ENCODE assay signal across 8 cellular contexts in genomic region chr11:124961972-124962609, GRCh38. TPM values are rescaled to one million over a fixed set of nuclear protein-coding genes. Genes with fewer than 3 reads are reported as not detected.
DNase-seq lines count a peak whose midpoint lies in the region; ATAC-seq, FAIRE-seq and TF ChIP-seq lines count a peak whose summit lies in the region.

No MANE protein-coding gene starts in this region.

- no peaks in the 10 kb centered on the region for H3K27me3 ChIP-seq in stomach

- intact Hi-C loops in stomach (cut with DNase I; ENCODE audit: low total_unique reads) = no loop called here

- H3K9me3 ChIP-seq in stomach = no peaks in the 10 kb centered on the region

- TF ChIP-seq POLR2A in stomach (IDR thresholded peaks at IDR 0.05) = no peak

- TF ChIP-seq CTCF in stomach (IDR thresholded peaks at IDR 0.05) = peak in 5 of 7 experiments; percentile 41 to 83 (median 64)

- H3K36me3 ChIP-seq in stomach = no peaks in the 10 kb centered on the region

- H3K4me1 ChIP-seq in stomach = no peaks in the 10 kb centered on the region

- no peak for TF ChIP-seq EP300 in stomach (IDR thresholded peaks at IDR 0.05)

- ATAC-seq in GM19455 (IDR thresholded peaks at IDR 0.05; ENCODE audit: unreplicated experiment) (peak; percentile 93), HG03521 (IDR thresholded peaks at IDR 0.05; ENCODE audit: unreplicated experiment) (peak; percentile 86)

- DNase-seq in EH (ENCODE audit: low read depth) (peak; percentile 80), NCI-H774 (lab: John Stamatoyannopoulos, UW) (peak; percentile 38), brain pericyte (ENCODE audit: low read depth, low spot score) (peak; percentile 51), stomach (no peak)
- DNase-seq in activated naive CD4-positive, alpha-beta T cell treated with anti-CD3 and anti-CD28 coated beads, Interleukin-2, amount 50 U/mL, for 16 hours = no peak

- peak; percentile 99 for FAIRE-seq in islet of Langerhans (lab: Jason Lieb, UNC)

- no peak overlapping the region for H3K4me3 ChIP-seq in stomach

- 18 to 20% (median 19%) methylated on average over 5 of the region's 5 CpGs for WGBS in stomach, 5 donors

- H3K27ac ChIP-seq in stomach = no peak overlapping the region

RNA-seq across cellular contexts. Expression of gene CCDC15, which starts 8.1 kb away (rescaled TPM):
- 10 to 100 TPM in 1 of 5 donors, 1 to 10 TPM in 3, under 1 TPM in 1; 0.43 to 15.6 (median 1.8) TPM for total RNA-seq in stomach
- under 1 TPM; 0.31 to 0.68 (median 0.61) TPM for polyA plus RNA-seq in stomach

RNA-seq across cellular contexts. Expression of gene HEPACAM, which starts 26.2 kb away (rescaled TPM):
- not detected for total RNA-seq in stomach
- polyA plus RNA-seq in stomach = under 1 TPM in 1 of 3 donors, not detected in 2; 0.10 TPM

RNA-seq across cellular contexts. Expression of gene HEPN1, which starts 43.0 kb away (rescaled TPM):
- not detected for total RNA-seq in stomach
- not detected for polyA plus RNA-seq in stomach

Comparison
In these comparisons a context has a peak if more than half of its experiments do, and no peak if none do; other contexts are left out.
1. DNase-seq: peak in EH (single experiment), NCI-H774 (single experiment) and brain pericyte (single experiment); none in stomach (single experiment) and activated naive CD4-positive, alpha-beta T cell treated with anti-CD3 and anti-CD28 coated beads, Interleukin-2, amount 50 U/mL, for 16 hours (single experiment).